ENCODE assay signal across 33 cellular contexts in genomic region chr17:60790205-60790604, GRCh38.
"Had no signal": no experiment of that assay in that cellular context is flagged by ENCODE, and none has a peak within 500 bp of the region (broad histone marks: within the 10 kb centered on the region; RNA-seq: fewer than 3 reads in every experiment).

No MANE protein-coding gene starts in this region.

- H3K27ac ChIP-seq: epithelial cell of prostate, esophagus squamous epithelium, gastroesophageal sphincter, heart right ventricle had no signal

- DNase-seq: activated CD4-positive, alpha-beta memory T cell treated with anti-CD3 and anti-CD28 coated beads, Interleukin-2, amount 10 ng/mL, durations not matched to agents 7 days and 5 days; activated CD4-positive, alpha-beta T cell treated with anti-CD3 and anti-CD28 coated beads for 1 hour; activated CD4-positive, alpha-beta T cell treated with anti-CD3 and anti-CD28 coated beads for 4 hours; activated CD4-positive, alpha-beta T cell treated with anti-CD3 and anti-CD28 coated beads, Interleukin-2, amount 10 ng/mL, durations not matched to agents 7 days and 5 days; activated CD4-positive, alpha-beta T cell treated with anti-CD3 and anti-CD28 coated beads, Interleukin-2, amount 50 U/mL, for 4 hours; activated CD4-positive, CD25-positive, alpha-beta regulatory T cell; activated CD8-positive, alpha-beta memory T cell treated with anti-CD3 and anti-CD28 coated beads, Interleukin-2, amount 50 U/mL, for 48 hours; activated gamma-delta T cell; activated naive CD4-positive, alpha-beta T cell treated with anti-CD3 and anti-CD28 coated beads, Interleukin-2, amount 50 U/mL, for 16 hours; activated naive CD4-positive, alpha-beta T cell treated with Interleukin-2 at 50 U/mL for 16 hours; activated T-cell treated with anti-CD3 and anti-CD28 coated beads for 4 hours; activated T-cell treated with anti-CD3 and anti-CD28 coated beads, Interleukin-2, amount 50 U/mL, for 24 hours; activated T-cell treated with anti-CD3 and anti-CD28 coated beads, Interleukin-2, amount 50 U/mL, for 72 hours; amniotic stem cell; anterior cingulate cortex; caudate nucleus; cortex of kidney; dermis blood vessel endothelial cell; effector CD4-positive, alpha-beta T cell; effector memory CD8-positive, alpha-beta T cell; esophagus squamous epithelium; foreskin melanocyte; heart right ventricle; T-helper 1 cell; T-helper 17 cell; T1000 had no signal

- H3K4me1 Mint-ChIP-seq: activated CD4-positive, alpha-beta memory T cell treated with anti-CD3 and anti-CD28 coated beads, Interleukin-2, amount 10 ng/mL, durations not matched to agents 7 days and 5 days; activated CD4-positive, alpha-beta T cell treated with anti-CD3 and anti-CD28 coated beads, Interleukin-2, amount 10 ng/mL, durations not matched to agents 7 days and 5 days had no signal

- H3K4me3 Mint-ChIP-seq: activated CD4-positive, alpha-beta memory T cell treated with anti-CD3 and anti-CD28 coated beads, Interleukin-2, amount 10 ng/mL, durations not matched to agents 7 days and 5 days; activated CD4-positive, alpha-beta T cell treated with anti-CD3 and anti-CD28 coated beads, Interleukin-2, amount 10 ng/mL, durations not matched to agents 7 days and 5 days; activated naive CD8-positive, alpha-beta T cell; activated T-cell treated with anti-CD3 and anti-CD28 coated beads, Interleukin-2, amount 50 U/mL, for 24 hours; activated T-cell treated with anti-CD3 and anti-CD28 coated beads, Interleukin-2, amount 50 U/mL, for 72 hours; effector memory CD8-positive, alpha-beta T cell; T-helper 17 cell; T-helper 2 cell treated with Interferon-gamma antibody and Interleukin-4, amounts not matched to agents 5 μg/mL and 100 μg/mL, for 36 hours had no signal

- H3K4me1 ChIP-seq: esophagus squamous epithelium, gastroesophageal sphincter had no signal

- H3K27me3 ChIP-seq: esophagus squamous epithelium, gastroesophageal sphincter, heart right ventricle had no signal

- H3K9me3 Mint-ChIP-seq: activated CD4-positive, alpha-beta memory T cell treated with anti-CD3 and anti-CD28 coated beads, Interleukin-2, amount 10 ng/mL, durations not matched to agents 7 days and 5 days; activated CD4-positive, alpha-beta T cell treated with anti-CD3 and anti-CD28 coated beads, Interleukin-2, amount 10 ng/mL, durations not matched to agents 7 days and 5 days; activated T-cell treated with anti-CD3 and anti-CD28 coated beads, Interleukin-2, amount 50 U/mL, for 24 hours; activated T-cell treated with anti-CD3 and anti-CD28 coated beads, Interleukin-2, amount 50 U/mL, for 72 hours; effector memory CD8-positive, alpha-beta T cell; T-helper 2 cell treated with Interferon-gamma antibody and Interleukin-4, amounts not matched to agents 5 μg/mL and 100 μg/mL, for 36 hours had no signal

- H3K27me3 Mint-ChIP-seq: activated CD4-positive, alpha-beta memory T cell treated with anti-CD3 and anti-CD28 coated beads, Interleukin-2, amount 10 ng/mL, durations not matched to agents 7 days and 5 days; activated CD4-positive, alpha-beta T cell treated with anti-CD3 and anti-CD28 coated beads, Interleukin-2, amount 10 ng/mL, durations not matched to agents 7 days and 5 days; activated naive CD8-positive, alpha-beta T cell; activated T-cell treated with anti-CD3 and anti-CD28 coated beads, Interleukin-2, amount 50 U/mL, for 24 hours; effector memory CD8-positive, alpha-beta T cell; T-helper 17 cell had no signal

- H3K27ac Mint-ChIP-seq: activated CD4-positive, alpha-beta memory T cell treated with anti-CD3 and anti-CD28 coated beads, Interleukin-2, amount 10 ng/mL, durations not matched to agents 7 days and 5 days; activated CD4-positive, alpha-beta T cell treated with anti-CD3 and anti-CD28 coated beads, Interleukin-2, amount 10 ng/mL, durations not matched to agents 7 days and 5 days; activated naive CD8-positive, alpha-beta T cell; activated T-cell treated with anti-CD3 and anti-CD28 coated beads, Interleukin-2, amount 50 U/mL, for 24 hours; activated T-cell treated with anti-CD3 and anti-CD28 coated beads, Interleukin-2, amount 50 U/mL, for 72 hours; effector memory CD8-positive, alpha-beta T cell; T-helper 17 cell; T-helper 2 cell treated with Interferon-gamma antibody and Interleukin-4, amounts not matched to agents 5 μg/mL and 100 μg/mL, for 36 hours had no signal

- ATAC-seq: activated T-cell treated with anti-CD3 and anti-CD28 coated beads, Interleukin-2, amount 50 U/mL, for 72 hours; effector memory CD8-positive, alpha-beta T cell; gastroesophageal sphincter; heart right ventricle; T-helper 17 cell had no signal

- H3K9me3 ChIP-seq: esophagus squamous epithelium, gastroesophageal sphincter had no signal

- FAIRE-seq: astrocyte, endometrium, endothelial cell of umbilical vein had no signal

- H3K36me3 ChIP-seq: esophagus squamous epithelium, gastroesophageal sphincter, heart right ventricle had no signal

- H3K4me3 ChIP-seq: esophagus squamous epithelium, gastroesophageal sphincter, heart right ventricle had no signal
